ENCODE assay signal across 21 cellular contexts in the genomic region with DNA sequence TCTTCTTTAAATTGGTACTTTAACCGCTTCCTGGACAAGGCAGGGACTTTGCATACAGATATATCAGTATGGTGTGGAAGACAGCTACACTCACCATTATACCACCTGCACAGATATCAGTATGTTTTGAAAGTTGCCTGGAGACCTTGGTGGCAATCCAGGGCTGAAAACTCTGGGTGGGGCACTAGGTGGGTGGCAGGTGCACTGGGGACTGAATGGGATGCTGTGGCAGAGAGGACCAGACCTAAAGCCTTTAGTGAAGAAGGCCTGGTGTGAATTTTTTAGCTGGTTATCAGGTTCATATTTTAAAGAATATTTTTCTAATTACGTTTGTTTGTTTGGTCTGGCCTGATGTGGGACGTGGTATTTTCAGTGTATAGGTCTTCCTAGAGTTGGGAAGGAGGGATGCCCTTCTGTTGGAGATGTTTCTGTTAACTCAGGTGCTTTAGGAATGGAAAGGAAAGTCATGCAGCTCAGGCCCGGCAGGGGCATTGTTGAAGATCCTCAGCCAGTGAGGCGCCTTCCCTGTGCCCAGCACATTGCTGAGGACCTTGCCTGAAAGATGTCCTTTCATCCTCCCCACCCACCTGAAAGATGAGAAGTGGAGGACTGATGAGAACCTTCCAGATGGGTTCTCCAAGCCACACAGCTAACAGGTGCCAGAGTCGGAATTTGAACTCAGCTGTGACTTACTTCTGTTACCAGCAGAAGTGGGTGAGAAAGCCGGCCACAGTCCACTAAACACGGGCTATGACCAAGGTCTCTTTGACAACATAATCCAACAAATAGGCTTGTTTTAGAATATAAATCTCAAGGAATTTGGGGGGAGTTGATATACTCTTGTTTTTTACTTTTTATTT.
DNase-seq lines count a peak whose midpoint lies in the region; ATAC-seq lines count a peak whose summit lies in the region.
"Had no signal": no experiment of that assay in that cellular context is flagged by ENCODE, and none has a peak within 500 bp of the region (broad histone marks: within the 10 kb centered on the region; RNA-seq: fewer than 3 reads in every experiment).

No MANE protein-coding gene starts in this region.

- H3K27ac Mint-ChIP-seq in activated naive CD8-positive, alpha-beta T cell, result peak overlapping the region; percentile 38
- no peak overlapping the region for H3K27ac Mint-ChIP-seq in activated naive CD8-positive, alpha-beta T cell treated with anti-CD3 and anti-CD28 coated beads for 36 hours
- H3K27ac Mint-ChIP-seq in immature natural killer cell, result peak overlapping the region; percentile 15 to 80 (median 65)
- H3K27ac Mint-ChIP-seq: activated naive CD8-positive, alpha-beta T cell treated with anti-CD3 and anti-CD28 coated beads, Interleukin-2, amount 10 ng/mL, durations not matched to agents 7 days and 5 days; type B pancreatic cell had no signal

- H3K9me3 Mint-ChIP-seq in activated naive CD8-positive, alpha-beta T cell (ENCODE audit: low read depth), result no peaks in the 10 kb centered on the region
- no peaks in the 10 kb centered on the region for H3K9me3 Mint-ChIP-seq in activated naive CD8-positive, alpha-beta T cell treated with anti-CD3 and anti-CD28 coated beads for 36 hours
- no peaks in the 10 kb centered on the region for H3K9me3 Mint-ChIP-seq in immature natural killer cell
- H3K9me3 Mint-ChIP-seq: activated naive CD8-positive, alpha-beta T cell treated with anti-CD3 and anti-CD28 coated beads, Interleukin-2, amount 10 ng/mL, durations not matched to agents 7 days and 5 days; type B pancreatic cell had no signal

- peaks cover 65% of the 10 kb centered on the region for H3K4me1 Mint-ChIP-seq in activated naive CD8-positive, alpha-beta T cell (ENCODE audit: low read depth)
- H3K4me1 Mint-ChIP-seq in activated naive CD8-positive, alpha-beta T cell treated with anti-CD3 and anti-CD28 coated beads for 36 hours, result peaks cover 54% of the 10 kb centered on the region
- H3K4me1 Mint-ChIP-seq in immature natural killer cell, result peaks cover 51 to 60% of the 10 kb centered on the region in 2 donors

- intact Hi-C loops in Right ventricle myocardium inferior (cut with DNase I), result no loop called here

- peaks cover 12% of the 10 kb centered on the region for H3K36me3 Mint-ChIP-seq in activated naive CD8-positive, alpha-beta T cell
- H3K36me3 Mint-ChIP-seq in activated naive CD8-positive, alpha-beta T cell treated with anti-CD3 and anti-CD28 coated beads for 36 hours, result peaks cover 16% of the 10 kb centered on the region
- H3K36me3 Mint-ChIP-seq in immature natural killer cell, result peaks cover 0 to 10% (median 7%) of the 10 kb centered on the region in 3 donors

- ATAC-seq in GM21717 (IDR thresholded peaks at IDR 0.05; ENCODE audit: unreplicated experiment) (no peak), GM19463 (IDR thresholded peaks at IDR 0.05; ENCODE audit: unreplicated experiment) (no peak), Right ventricle myocardium inferior (no peak)
- ATAC-seq: HCT116, right cardiac atrium had no signal

- DNase-seq in activated naive CD8-positive, alpha-beta T cell treated with anti-CD3 and anti-CD28 coated beads for 36 hours, result no peak
- DNase-seq in RKO (ENCODE audit: low spot score), result peak; percentile 12
- no peak for DNase-seq in immature natural killer cell
- no peak for DNase-seq in Right ventricle myocardium inferior (ENCODE audit: missing footprints)
- DNase-seq in DMS153 (lab: John Stamatoyannopoulos, UW), result no peak
- DNase-seq: activated CD4-positive, CD25-positive, alpha-beta regulatory T cell treated with anti-CD3 and anti-CD28 coated beads, Interleukin-2, amount 50 U/mL, for 72 hours; activated naive CD8-positive, alpha-beta T cell treated with anti-CD3 and anti-CD28 coated beads, Interleukin-2, amount 10 ng/mL, durations not matched to agents 7 days and 5 days; brain microvascular endothelial cell; CD4-positive, alpha-beta memory T cell; DMS79 treated with DMSO at 0.1 percent for 48 hours; left ventricle myocardium inferior; NCI-H1105 treated with DMSO at 0.1 percent for 48 hours; NCI-H526 treated with DMSO at 0.1 percent for 48 hours; nucleus accumbens; right cardiac atrium; stomach had no signal

- H3K4me3 Mint-ChIP-seq in activated naive CD8-positive, alpha-beta T cell, result no peak overlapping the region
- no peak overlapping the region for H3K4me3 Mint-ChIP-seq in activated naive CD8-positive, alpha-beta T cell treated with anti-CD3 and anti-CD28 coated beads for 36 hours
- H3K4me3 Mint-ChIP-seq in immature natural killer cell, result no peak overlapping the region
- H3K4me3 Mint-ChIP-seq: activated naive CD8-positive, alpha-beta T cell treated with anti-CD3 and anti-CD28 coated beads, Interleukin-2, amount 10 ng/mL, durations not matched to agents 7 days and 5 days; CD4-positive, alpha-beta memory T cell; type B pancreatic cell had no signal

- H3K27me3 Mint-ChIP-seq in activated naive CD8-positive, alpha-beta T cell, result no peaks in the 10 kb centered on the region
- H3K27me3 Mint-ChIP-seq in activated naive CD8-positive, alpha-beta T cell treated with anti-CD3 and anti-CD28 coated beads for 36 hours, result no peaks in the 10 kb centered on the region
- H3K27me3 Mint-ChIP-seq in immature natural killer cell (ENCODE audit: low read depth in 3 of 3), result peaks cover 0 to 2% (median 0%) of the 10 kb centered on the region in 3 donors
- H3K27me3 Mint-ChIP-seq: activated naive CD8-positive, alpha-beta T cell treated with anti-CD3 and anti-CD28 coated beads, Interleukin-2, amount 10 ng/mL, durations not matched to agents 7 days and 5 days; CD4-positive, alpha-beta memory T cell; type B pancreatic cell had no signal
